ENCODE assay signal across 8 cellular contexts in genomic region chr1:200038987-200039848, GRCh38. TPM values are rescaled to one million over a fixed set of nuclear protein-coding genes. Genes with fewer than 3 reads are reported as not detected.
A peak's percentile ranks its signal among the peaks of the same experiment; 100 is the strongest.
DNase-seq lines count a peak whose midpoint lies in the region; ATAC-seq and TF ChIP-seq lines count a peak whose summit lies in the region.

No MANE protein-coding gene starts in this region.

- H3K9me3 ChIP-seq in HUES64 (ENCODE audit: insufficient read depth, low read depth, low read length) (no peaks in the 10 kb centered on the region), WERI-Rb-1 (ENCODE audit: severe bottlenecking) (peaks cover 4% of the 10 kb centered on the region)

- H3K27me3 ChIP-seq in HUES64 (ENCODE audit: insufficient read depth, low read length) = peaks cover 98% of the 10 kb centered on the region
- peaks cover 95% of the 10 kb centered on the region for H3K27me3 ChIP-seq in WERI-Rb-1 (ENCODE audit: insufficient read depth, low read depth, severe bottlenecking)

- H3K4me1 Mint-ChIP-seq in glutamatergic neuron (ENCODE audit: low read depth, unreplicated experiment) = peaks cover 9% of the 10 kb centered on the region
- peaks cover 37% of the 10 kb centered on the region for H3K4me1 Mint-ChIP-seq in progenitor cell of endocrine pancreas (ENCODE audit: low read depth)

- H3K36me3 Mint-ChIP-seq in glutamatergic neuron (ENCODE audit: unreplicated experiment) (no peaks in the 10 kb centered on the region), progenitor cell of endocrine pancreas (ENCODE audit: insufficient read depth) (peaks cover 2% of the 10 kb centered on the region)

- H3K27ac Mint-ChIP-seq in glutamatergic neuron (ENCODE audit: unreplicated experiment) (no peak overlapping the region), progenitor cell of endocrine pancreas (peak overlapping the region; percentile 83)

- H3K27ac ChIP-seq in HUES64 (ENCODE audit: low read depth, low read length) (peak overlapping the region; percentile 74), WERI-Rb-1 (no peak overlapping the region)

- DNase-seq in DMS 273 treated with DMSO at 0.1 percent for 48 hours (lab: John Stamatoyannopoulos, UW) = peak; percentile 16
- peak; percentile 69 for DNase-seq in WERI-Rb-1
- peak; percentile 62 for DNase-seq in glutamatergic neuron
- no peak for DNase-seq in progenitor cell of endocrine pancreas (ENCODE audit: low spot score, unreplicated experiment)
- no peak for DNase-seq in epidermal melanocyte (ENCODE audit: insufficient read length, low spot score)
- no peak for DNase-seq in omental fat pad (ENCODE audit: low spot score)

- no peak for ATAC-seq in GM21447 (IDR thresholded peaks at IDR 0.05; ENCODE audit: unreplicated experiment)
- ATAC-seq in omental fat pad (ENCODE audit: low FRiP score) = no peak

- H3K27me3 Mint-ChIP-seq in glutamatergic neuron (ENCODE audit: unreplicated experiment) = peaks cover 19% of the 10 kb centered on the region
- H3K27me3 Mint-ChIP-seq in progenitor cell of endocrine pancreas = peaks cover 39% of the 10 kb centered on the region

- H3K9me3 Mint-ChIP-seq in glutamatergic neuron (ENCODE audit: unreplicated experiment) (peaks cover 11% of the 10 kb centered on the region), progenitor cell of endocrine pancreas (ENCODE audit: low read depth) (no peaks in the 10 kb centered on the region)

- WGBS in HUES64 = under 1% methylated on average over 78 of the region's 79 CpGs

- H3K36me3 ChIP-seq in HUES64 (ENCODE audit: insufficient read depth, low read length) (no peaks in the 10 kb centered on the region), WERI-Rb-1 (no peaks in the 10 kb centered on the region)

- peaks cover 41% of the 10 kb centered on the region for H3K4me1 ChIP-seq in HUES64 (ENCODE audit: insufficient read depth, low read length)

- H3K4me3 Mint-ChIP-seq in glutamatergic neuron (ENCODE audit: unreplicated experiment) (peak overlapping the region; percentile 82), progenitor cell of endocrine pancreas (ENCODE audit: low read depth) (peak overlapping the region; percentile 84)

- peak overlapping the region; percentile 58 for H3K9ac ChIP-seq in HUES64 (ENCODE audit: low read depth, low read length)

- 0 out of 2 replicates have a peak, but pooled peaks have one; percentile 7 for TF ChIP-seq CTCF in WERI-Rb-1 (IDR thresholded peaks at IDR 0.05; ENCODE audit: low read depth, low read length)
- no peak for TF ChIP-seq CTCF in glutamatergic neuron (IDR thresholded peaks at IDR 0.05; ENCODE audit: partially characterized antibody, unreplicated experiment)
- TF ChIP-seq CTCF in progenitor cell of endocrine pancreas (IDR thresholded peaks at IDR 0.05; ENCODE audit: unreplicated experiment) = no peak
- no peak for TF ChIP-seq CTCF in omental fat pad (IDR thresholded peaks at IDR 0.05)

- H3K4me3 ChIP-seq in HUES64 (ENCODE audit: low read length) (peak overlapping the region; percentile 81), WERI-Rb-1 (ENCODE audit: low read depth, low read length) (peak overlapping the region; percentile 63)

RNA-seq across cellular contexts. Expression of gene NR5A2, which starts 11.7 kb away (rescaled TPM):
- 7.2 TPM for polyA plus RNA-seq in HUES64 (2013, experiment 1 of 2)
- 6.9 TPM for polyA plus RNA-seq in HUES64 (2013, experiment 2 of 2)
- total RNA-seq in glutamatergic neuron (ENCODE audit: unreplicated experiment) = 2.0 TPM
- 23.2 and 29.1 TPM in 2 replicates for total RNA-seq in progenitor cell of endocrine pancreas
- 10 to 100 TPM in 2 of 4 donors, 1 to 10 TPM in 2; 3.7 to 19.1 (median 11.3) TPM for total RNA-seq in omental fat pad

Comparison
In these comparisons a context has a peak if more than half of its experiments do, and no peak if none do; other contexts are left out.
1. DNase-seq: peak in DMS 273 treated with DMSO at 0.1 percent for 48 hours (single experiment), WERI-Rb-1 (single experiment) and glutamatergic neuron (single experiment); none in progenitor cell of endocrine pancreas (single experiment), epidermal melanocyte (single experiment) and omental fat pad (single experiment).